ENCODE assay signal across 20 cellular contexts in the genomic region with DNA sequence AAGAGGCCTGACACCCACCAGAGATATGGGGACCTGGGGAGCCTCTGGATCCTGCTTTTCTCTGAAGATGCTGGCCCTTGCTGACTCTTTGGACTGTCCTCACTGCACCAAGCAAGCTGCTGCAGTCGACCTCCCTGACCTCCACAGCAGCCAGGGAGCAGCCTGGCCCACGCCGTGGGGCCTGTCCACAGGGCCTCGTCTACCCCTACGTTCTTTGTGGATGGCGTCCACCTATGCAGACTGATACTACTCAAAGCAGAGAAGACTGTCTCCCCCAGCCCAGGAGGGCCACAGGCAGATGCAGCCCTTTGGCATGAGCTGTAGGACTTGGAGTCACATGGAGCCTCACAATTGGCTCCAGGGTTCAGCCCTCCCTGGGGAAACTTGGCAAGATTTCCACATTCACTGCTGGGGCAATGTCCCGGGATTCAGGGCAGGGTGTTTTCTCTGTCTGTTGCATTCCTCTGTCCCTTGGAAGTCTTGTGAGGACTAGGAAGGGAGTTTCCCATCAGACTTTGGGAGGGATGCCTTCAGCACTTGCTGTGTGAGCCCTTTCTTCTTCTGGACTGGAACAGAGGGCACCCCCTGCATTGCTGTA.
DNase-seq lines count a peak whose midpoint lies in the region; ATAC-seq and TF ChIP-seq lines count a peak whose summit lies in the region.
"Had no signal": no experiment of that assay in that cellular context is flagged by ENCODE, and none has a peak within 500 bp of the region (broad histone marks: within the 10 kb centered on the region; RNA-seq: fewer than 3 reads in every experiment).

No MANE protein-coding gene starts in this region.

- no peak overlapping the region for H2BK12ac ChIP-seq in neuronal stem cell (ENCODE audit: low read length)

- peak overlapping the region; percentile 9 for H3K14ac ChIP-seq in neuronal stem cell (ENCODE audit: low read length)

- H2BK5ac ChIP-seq in neuronal stem cell (ENCODE audit: low read length), result no peak overlapping the region

- no peak overlapping the region for H2AFZ ChIP-seq in neuronal stem cell (ENCODE audit: low read length)
- H2AFZ ChIP-seq: PC-9 had no signal

- intact Hi-C loops in left ventricle myocardium superior (cut with micrococcal nuclease) (no loop called here), esophagus squamous epithelium (cut with DNase I) (no loop called here), thyroid gland (cut with DNase I) (no loop called here)

- H3K9me3 ChIP-seq in right atrium auricular region (no peaks in the 10 kb centered on the region), esophagus squamous epithelium (no peaks in the 10 kb centered on the region), neuronal stem cell (replicated peaks in 1 of 2; ENCODE audit: control insufficient read depth in 2 of 2, insufficient read depth in 1 of 2, low read depth in 1 of 2, low read length in 2 of 2) (peaks cover 0 to 5% of the 10 kb centered on the region in 2 donors), thyroid gland (no peaks in the 10 kb centered on the region), tibial nerve (peaks cover 0 to 15% (median 0%) of the 10 kb centered on the region in 4 donors)
- H3K9me3 ChIP-seq: HAP-1 had no signal

- H3K4me3 ChIP-seq in right atrium auricular region (no peak overlapping the region), esophagus squamous epithelium (no peak overlapping the region), neuronal stem cell (ENCODE audit: low read length in 2 of 2) (no peak overlapping the region), thyroid gland (replicated peaks in 1 of 3) (no peak overlapping the region), tibial nerve (no peak overlapping the region)
- H3K4me3 ChIP-seq: HAP-1, PC-9, SK-N-MC had no signal

- no peak for DNase-seq in left ventricle myocardium superior
- DNase-seq in right atrium auricular region (ENCODE audit: low spot score), result no peak
- DNase-seq in esophagus squamous epithelium (lab: John Stamatoyannopoulos, UW), result no peak
- DNase-seq in neuronal stem cell (ENCODE audit: low spot score), result no peak
- DNase-seq in thyroid gland, result peak; percentile 5 to 34
- no peak for DNase-seq in NCI-H524 treated with DMSO at 0.1 percent for 48 hours (lab: John Stamatoyannopoulos, UW)
- no peak for DNase-seq in SW480 (ENCODE audit: low spot score)
- DNase-seq in tibial nerve (ENCODE audit: low spot score in 2 of 2), result no peak
- DNase-seq: DMS153, DND-41, GOT3, NCI-H1105 treated with DMSO at 0.1 percent for 48 hours, NCI-H2029, NCI-H446 treated with DMSO at 0.1 percent for 48 hours, NCI-H526 treated with DMSO at 0.1 percent for 48 hours, PC-9, SHP77 treated with DMSO at 0.1 percent for 48 hours had no signal

- no peaks in the 10 kb centered on the region for H3K79me1 ChIP-seq in neuronal stem cell (ENCODE audit: low read depth, low read length)

- H2BK15ac ChIP-seq in neuronal stem cell (ENCODE audit: low read length), result no peak overlapping the region

- no peak overlapping the region for H4K8ac ChIP-seq in neuronal stem cell (ENCODE audit: low read depth, low read length)

- TF ChIP-seq CTCF in right atrium auricular region (IDR thresholded peaks at IDR 0.05) (no peak), esophagus squamous epithelium (IDR thresholded peaks at IDR 0.05) (no peak), thyroid gland (IDR thresholded peaks at IDR 0.05) (no peak), tibial nerve (IDR thresholded peaks at IDR 0.05) (no peak)

- no peak overlapping the region for H3K9ac ChIP-seq in neuronal stem cell (ENCODE audit: low read depth, low read length, poor library complexity)

- ATAC-seq in left ventricle myocardium superior, result peak; percentile 41

- no peak overlapping the region for H2BK120ac ChIP-seq in neuronal stem cell (ENCODE audit: low read depth, low read length)

- TF ChIP-seq POLR2A in esophagus squamous epithelium (IDR thresholded peaks at IDR 0.05) (no peak), thyroid gland (IDR thresholded peaks at IDR 0.05) (no peak), tibial nerve (IDR thresholded peaks at IDR 0.05) (no peak)

- H3K23ac ChIP-seq in neuronal stem cell (ENCODE audit: low read depth, low read length, poor library complexity), result no peak overlapping the region

- no peak overlapping the region for H4K91ac ChIP-seq in neuronal stem cell (ENCODE audit: low read depth, low read length, poor library complexity)

- no peaks in the 10 kb centered on the region for H3K27me3 ChIP-seq in right atrium auricular region
- no peaks in the 10 kb centered on the region for H3K27me3 ChIP-seq in esophagus squamous epithelium
- peaks cover 0 to 2% (median 0%) of the 10 kb centered on the region in 3 experiments for H3K27me3 ChIP-seq in neuronal stem cell (ENCODE audit: control insufficient read depth in 3 of 3, insufficient read depth in 3 of 3, low read depth in 1 of 3, low read length in 3 of 3)
- no peaks in the 10 kb centered on the region for H3K27me3 ChIP-seq in thyroid gland
- H3K27me3 ChIP-seq in tibial nerve, result no peaks in the 10 kb centered on the region

- no peaks in the 10 kb centered on the region for H3K36me3 ChIP-seq in right atrium auricular region
- H3K36me3 ChIP-seq in esophagus squamous epithelium, result no peaks in the 10 kb centered on the region
- no peaks in the 10 kb centered on the region for H3K36me3 ChIP-seq in neuronal stem cell (replicated peaks in 1 of 2; ENCODE audit: control insufficient read depth in 2 of 2, insufficient read depth in 2 of 2, low read length in 2 of 2)
- H3K36me3 ChIP-seq in thyroid gland, result no peaks in the 10 kb centered on the region
- H3K36me3 ChIP-seq in tibial nerve, result no peaks in the 10 kb centered on the region
- H3K36me3 ChIP-seq: HAP-1 had no signal

- WGBS in esophagus squamous epithelium, 2 donors, result 0 to 51% methylated on average over 1 to 3 of the region's 7 CpGs
- WGBS in neuronal stem cell (ENCODE audit: extremely low coverage in 2 of 2, insufficient read length in 2 of 2, insufficient replicate concordance in 1 of 2), 2 donors, result no CpG with 5 or more reads among the region's 7 CpGs
- 59 to 71% methylated on average over 4 to 7 of the region's 7 CpGs for WGBS in thyroid gland, 2 donors
- 57 to 68% methylated on average over 5 to 7 of the region's 7 CpGs for WGBS in tibial nerve, 2 donors

- no peak for TF ChIP-seq EP300 in tibial nerve (IDR thresholded peaks at IDR 0.05)

- H3K4me1 ChIP-seq in right atrium auricular region, result peaks cover 0 to 47% of the 10 kb centered on the region in 2 donors
- peaks cover 11 to 85% (median 21%) of the 10 kb centered on the region in 3 donors for H3K4me1 ChIP-seq in esophagus squamous epithelium
- H3K4me1 ChIP-seq in neuronal stem cell (ENCODE audit: control insufficient read depth in 2 of 2, insufficient read depth in 1 of 2, low read depth in 1 of 2, low read length in 2 of 2), result peaks cover 0 to 11% of the 10 kb centered on the region in 2 donors
- peaks cover 0 to 7% of the 10 kb centered on the region in 2 donors for H3K4me1 ChIP-seq in thyroid gland
- H3K4me1 ChIP-seq in tibial nerve, result peaks cover 0 to 24% (median 0%) of the 10 kb centered on the region in 4 donors
- H3K4me1 ChIP-seq: HAP-1 had no signal

- H3K27ac ChIP-seq in right atrium auricular region (no peak overlapping the region), esophagus squamous epithelium (peak overlapping the region in 3 of 4 donors; percentile 49 to 61 (median 54)), neuronal stem cell (replicated peaks; ENCODE audit: low read length) (no peak overlapping the region), thyroid gland (no peak overlapping the region), tibial nerve (no peak overlapping the region)
- H3K27ac ChIP-seq: HL-60, PC-9, SK-N-MC had no signal

- H3K4me2 ChIP-seq in neuronal stem cell (ENCODE audit: insufficient read depth, low read length, poor library complexity, severe bottlenecking), result no peak overlapping the region
- H3K4me2 ChIP-seq: PC-9 had no signal

- H2AK5ac ChIP-seq in neuronal stem cell (ENCODE audit: low read depth, low read length), result peak overlapping the region; percentile 16

- no peak overlapping the region for H3K4ac ChIP-seq in neuronal stem cell (ENCODE audit: low read length)

- peak overlapping the region; percentile 63 for H3K18ac ChIP-seq in neuronal stem cell (ENCODE audit: low read length)

Comparison
In these comparisons a context has a peak if more than half of its experiments do, and no peak if none do; other contexts are left out.
1. DNase-seq: peak in thyroid gland (2 of 2); none in left ventricle myocardium superior (single experiment), right atrium auricular region (single experiment), esophagus squamous epithelium (single experiment), neuronal stem cell (single experiment), NCI-H524 treated with DMSO at 0.1 percent for 48 hours (single experiment), SW480 (single experiment) and tibial nerve (0 of 2).
2. H3K27ac ChIP-seq: peak in esophagus squamous epithelium (3 of 4); none in right atrium auricular region (0 of 2), neuronal stem cell (single experiment), thyroid gland (0 of 3) and tibial nerve (0 of 4).